Comparison of ENCODE assay signal across 8 cellular contexts in genomic region chr5:119435436-119436132, GRCh38. TPM values are rescaled to one million over a fixed set of nuclear protein-coding genes. Genes with fewer than 3 reads are reported as not detected.
A peak's percentile ranks its signal among the peaks of the same experiment; 100 is the strongest.
DNase-seq lines count a peak whose midpoint lies in the region; ATAC-seq and TF ChIP-seq lines count a peak whose summit lies in the region.

No MANE protein-coding gene starts in this region.

- POLR2A ChIA-PET in Caco-2 (lab: Charles Lee) = no interaction called here

- H3K4me1 Mint-ChIP-seq in Caco-2 (ENCODE audit: low read depth, unreplicated experiment) = peaks cover 14% of the 10 kb centered on the region

- WGBS in body of pancreas, 2 donors = 51 to 52% methylated on average over 8 of the region's 8 CpGs

- H3K27ac ChIP-seq in VCaP (no peak overlapping the region), body of pancreas (no peak overlapping the region)

- peak; percentile 38 to 53 for TF ChIP-seq CTCF in Caco-2 (IDR thresholded peaks at IDR 0.05; ENCODE audit: insufficient read depth in 1 of 2, low read depth in 1 of 2, low read length in 1 of 2, severe bottlenecking in 1 of 2, unreplicated experiment in 1 of 2)
- TF ChIP-seq CTCF in VCaP (conservative IDR thresholded peaks at IDR 0.05) = peak; percentile 29
- TF ChIP-seq CTCF in body of pancreas (IDR thresholded peaks at IDR 0.05) = peak in 5 of 7 experiments; percentile 21 to 46 (median 38)

- DNase-seq in Caco-2 (peak in 1 of 2 experiments; percentile 55), body of pancreas (peak; percentile 60 to 76 (median 68)), left lobe of liver (ENCODE audit: low spot score) (peak; percentile 71), GOT3 (lab: John Stamatoyannopoulos, UW) (no peak)
- DNase-seq in stimulated activated CD8-positive, alpha-beta memory T cell treated with anti-CD3 and anti-CD28 coated beads, Interleukin-15, amount 100 ng/mL, for 4 hours (ENCODE audit: low read depth in 2 of 2) = peak; percentile 36 to 52

- peak; percentile 91 for ATAC-seq in GM21367 (IDR thresholded peaks at IDR 0.05; ENCODE audit: unreplicated experiment)
- ATAC-seq in HG03571 (IDR thresholded peaks at IDR 0.05; ENCODE audit: unreplicated experiment) = peak; percentile 98
- ATAC-seq in body of pancreas = peak; percentile 57
- ATAC-seq in left lobe of liver = peak; percentile 79

- BruUV-seq in Caco-2 (replicated peaks; lab: Mats Ljungman, UMichigan) = no TSS peak

- H3K27me3 ChIP-seq in Caco-2 (replicated peaks; ENCODE audit: control insufficient read depth, insufficient read depth, low read length) = no peaks in the 10 kb centered on the region
- no peaks in the 10 kb centered on the region for H3K27me3 ChIP-seq in body of pancreas

- TF ChIP-seq POLR2A in body of pancreas (IDR thresholded peaks at IDR 0.05) = no peak

- intact Hi-C loops in Caco-2 (cut with micrococcal nuclease; ENCODE audit: unreplicated experiment) (no loop called here), body of pancreas (cut with DNase I) (no loop called here)

- no peak overlapping the region for H3K27ac Mint-ChIP-seq in Caco-2 (ENCODE audit: unreplicated experiment)

- no peaks in the 10 kb centered on the region for H3K36me3 ChIP-seq in Caco-2 (ENCODE audit: control insufficient read depth, insufficient read depth, low read length)
- H3K36me3 ChIP-seq in body of pancreas (replicated peaks in 1 of 2; ENCODE audit: insufficient read depth in 1 of 2, low read depth in 2 of 2) = no peaks in the 10 kb centered on the region

- peaks cover 51% of the 10 kb centered on the region for H3K9me3 Mint-ChIP-seq in Caco-2 (ENCODE audit: unreplicated experiment)

- H3K27me3 Mint-ChIP-seq in Caco-2 (ENCODE audit: insufficient read depth, unreplicated experiment) = no peaks in the 10 kb centered on the region

- H3K9me3 ChIP-seq in Caco-2 (no peaks in the 10 kb centered on the region), body of pancreas (no peaks in the 10 kb centered on the region)

- H3K4me1 ChIP-seq in Caco-2 (no peaks in the 10 kb centered on the region), body of pancreas (peaks cover 18% of the 10 kb centered on the region)

- CTCF ChIA-PET in Caco-2 (lab: Charles Lee) = interaction anchor here (0.6 to 1.1 kb wide), 2 partner anchors 17 to 23 kb away, joined by 3 read pairs; no protein-coding TSS in a partner anchor

- peaks cover 14% of the 10 kb centered on the region for H3K36me3 Mint-ChIP-seq in Caco-2 (ENCODE audit: insufficient read depth, unreplicated experiment)

- H3K4me3 Mint-ChIP-seq in Caco-2 (ENCODE audit: unreplicated experiment) = no peak overlapping the region

- H3K4me3 ChIP-seq in Caco-2 (ENCODE audit: low read depth, low read length) (no peak overlapping the region), body of pancreas (no peak overlapping the region)

RNA-seq across cellular contexts. Expression of gene HSD17B4, which starts 16.7 kb away (rescaled TPM):
- 172 and 175 TPM in 2 replicates for total RNA-seq in Caco-2 (2022)
- 10 to 100 TPM; 97.2 to 98.6 TPM for total RNA-seq in body of pancreas
- total RNA-seq in left lobe of liver = 664 TPM
